ENCODE assay signal across 1 cellular context in genomic region chr17:50661348-50661747, GRCh38.
TF ChIP-seq lines count a peak whose summit lies in the region.

No MANE protein-coding gene starts in this region.

TF ChIP-seq in K562, 482 proteins besides CTCF, POLR2A, EP300 and RAD21 (continued from another document):
- TF ChIP-seq, protein P1, sequence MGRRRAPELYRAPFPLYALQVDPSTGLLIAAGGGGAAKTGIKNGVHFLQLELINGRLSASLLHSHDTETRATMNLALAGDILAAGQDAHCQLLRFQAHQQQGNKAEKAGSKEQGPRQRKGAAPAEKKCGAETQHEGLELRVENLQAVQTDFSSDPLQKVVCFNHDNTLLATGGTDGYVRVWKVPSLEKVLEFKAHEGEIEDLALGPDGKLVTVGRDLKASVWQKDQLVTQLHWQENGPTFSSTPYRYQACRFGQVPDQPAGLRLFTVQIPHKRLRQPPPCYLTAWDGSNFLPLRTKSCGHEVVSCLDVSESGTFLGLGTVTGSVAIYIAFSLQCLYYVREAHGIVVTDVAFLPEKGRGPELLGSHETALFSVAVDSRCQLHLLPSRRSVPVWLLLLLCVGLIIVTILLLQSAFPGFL (CRISPR knock-in tag; IDR thresholded peaks at IDR 0.05) = no peak
- TF ChIP-seq BCOR (IDR thresholded peaks at IDR 0.05) (peak; percentile 88), RCOR1 (IDR thresholded peaks at IDR 0.05; ENCODE audit: borderline replicate concordance in 1 of 2, low read depth in 2 of 2, low read length in 2 of 2) (0 out of 4 replicates have a peak, but pooled peaks of 1 of the 2 experiments have one; percentile 6), RBM25 (IDR thresholded peaks at IDR 0.05; ENCODE audit: low read depth, low read length, severe bottlenecking) (peak; percentile 80), ZKSCAN8 (CRISPR knock-in tag; IDR thresholded peaks at IDR 0.05) (0 out of 2 replicates have a peak, but pooled peaks have one; percentile 47), KAT7 (CRISPR knock-in tag; IDR thresholded peaks at IDR 0.05; ENCODE audit: borderline replicate concordance) (no peak), PHF20 (IDR thresholded peaks at IDR 0.05; ENCODE audit: partially characterized antibody) (peak; percentile 27), ZNF197 (CRISPR knock-in tag; IDR thresholded peaks at IDR 0.05; ENCODE audit: low read depth) (0 out of 2 replicates have a peak, but pooled peaks have one; percentile 19), SAFB2 (IDR thresholded peaks at IDR 0.05; ENCODE audit: borderline replicate concordance, low read depth, low read length, severe bottlenecking) (no peak), SMARCA5 (IDR thresholded peaks at IDR 0.05) (peak; percentile 87), SMARCB1 (IDR thresholded peaks at IDR 0.05; ENCODE audit: insufficient read length, low read depth) (no peak), ZFP36 (IDR thresholded peaks at IDR 0.05; ENCODE audit: low read depth, low read length, partially characterized antibody) (peak; percentile 79)
- TF ChIP-seq, protein P2, sequence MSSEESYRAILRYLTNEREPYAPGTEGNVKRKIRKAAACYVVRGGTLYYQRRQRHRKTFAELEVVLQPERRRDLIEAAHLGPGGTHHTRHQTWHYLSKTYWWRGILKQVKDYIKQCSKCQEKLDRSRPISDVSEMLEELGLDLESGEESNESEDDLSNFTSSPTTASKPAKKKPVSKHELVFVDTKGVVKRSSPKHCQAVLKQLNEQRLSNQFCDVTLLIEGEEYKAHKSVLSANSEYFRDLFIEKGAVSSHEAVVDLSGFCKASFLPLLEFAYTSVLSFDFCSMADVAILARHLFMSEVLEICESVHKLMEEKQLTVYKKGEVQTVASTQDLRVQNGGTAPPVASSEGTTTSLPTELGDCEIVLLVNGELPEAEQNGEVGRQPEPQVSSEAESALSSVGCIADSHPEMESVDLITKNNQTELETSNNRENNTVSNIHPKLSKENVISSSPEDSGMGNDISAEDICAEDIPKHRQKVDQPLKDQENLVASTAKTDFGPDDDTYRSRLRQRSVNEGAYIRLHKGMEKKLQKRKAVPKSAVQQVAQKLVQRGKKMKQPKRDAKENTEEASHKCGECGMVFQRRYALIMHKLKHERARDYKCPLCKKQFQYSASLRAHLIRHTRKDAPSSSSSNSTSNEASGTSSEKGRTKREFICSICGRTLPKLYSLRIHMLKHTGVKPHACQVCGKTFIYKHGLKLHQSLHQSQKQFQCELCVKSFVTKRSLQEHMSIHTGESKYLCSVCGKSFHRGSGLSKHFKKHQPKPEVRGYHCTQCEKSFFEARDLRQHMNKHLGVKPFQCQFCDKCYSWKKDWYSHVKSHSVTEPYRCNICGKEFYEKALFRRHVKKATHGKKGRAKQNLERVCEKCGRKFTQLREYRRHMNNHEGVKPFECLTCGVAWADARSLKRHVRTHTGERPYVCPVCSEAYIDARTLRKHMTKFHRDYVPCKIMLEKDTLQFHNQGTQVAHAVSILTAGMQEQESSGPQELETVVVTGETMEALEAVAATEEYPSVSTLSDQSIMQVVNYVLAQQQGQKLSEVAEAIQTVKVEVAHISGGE (CRISPR knock-in tag; IDR thresholded peaks at IDR 0.05) = no peak; a peak in 1 of 6 replicates
- TF ChIP-seq, protein P3, sequence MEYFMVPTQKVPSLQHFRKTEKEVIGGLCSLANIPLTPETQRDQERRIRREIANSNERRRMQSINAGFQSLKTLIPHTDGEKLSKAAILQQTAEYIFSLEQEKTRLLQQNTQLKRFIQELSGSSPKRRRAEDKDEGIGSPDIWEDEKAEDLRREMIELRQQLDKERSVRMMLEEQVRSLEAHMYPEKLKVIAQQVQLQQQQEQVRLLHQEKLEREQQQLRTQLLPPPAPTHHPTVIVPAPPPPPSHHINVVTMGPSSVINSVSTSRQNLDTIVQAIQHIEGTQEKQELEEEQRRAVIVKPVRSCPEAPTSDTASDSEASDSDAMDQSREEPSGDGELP (CRISPR knock-in tag; IDR thresholded peaks at IDR 0.05; ENCODE audit: borderline replicate concordance) = 0 out of 2 replicates have a peak, but pooled peaks have one; percentile 1
